ENCODE assay signal across 1 cellular context in genomic region chr18:62485684-62486083, GRCh38.
TF ChIP-seq lines count a peak whose summit lies in the region.

No MANE protein-coding gene starts in this region.

TF ChIP-seq in K562, 482 proteins besides CTCF, POLR2A, EP300 and RAD21 (continued from another document and continues in another):
- no peak for TF ChIP-seq IFI16 (CRISPR knock-in tag; IDR thresholded peaks at IDR 0.05)
- TF ChIP-seq ZNF174 (CRISPR knock-in tag; IDR thresholded peaks at IDR 0.05) = no peak
- TF ChIP-seq ZNF445 (CRISPR knock-in tag; IDR thresholded peaks at IDR 0.05; ENCODE audit: low read depth) = no peak
- TF ChIP-seq, protein P1, sequence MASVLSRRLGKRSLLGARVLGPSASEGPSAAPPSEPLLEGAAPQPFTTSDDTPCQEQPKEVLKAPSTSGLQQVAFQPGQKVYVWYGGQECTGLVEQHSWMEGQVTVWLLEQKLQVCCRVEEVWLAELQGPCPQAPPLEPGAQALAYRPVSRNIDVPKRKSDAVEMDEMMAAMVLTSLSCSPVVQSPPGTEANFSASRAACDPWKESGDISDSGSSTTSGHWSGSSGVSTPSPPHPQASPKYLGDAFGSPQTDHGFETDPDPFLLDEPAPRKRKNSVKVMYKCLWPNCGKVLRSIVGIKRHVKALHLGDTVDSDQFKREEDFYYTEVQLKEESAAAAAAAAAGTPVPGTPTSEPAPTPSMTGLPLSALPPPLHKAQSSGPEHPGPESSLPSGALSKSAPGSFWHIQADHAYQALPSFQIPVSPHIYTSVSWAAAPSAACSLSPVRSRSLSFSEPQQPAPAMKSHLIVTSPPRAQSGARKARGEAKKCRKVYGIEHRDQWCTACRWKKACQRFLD (CRISPR knock-in tag; IDR thresholded peaks at IDR 0.05) = no peak
- TF ChIP-seq TAF1 (IDR thresholded peaks at IDR 0.05; ENCODE audit: control insufficient read depth, extremely low read depth, insufficient read depth, low read length, severe bottlenecking) = no peak
- TF ChIP-seq SETDB1 (IDR thresholded peaks at IDR 0.05; ENCODE audit: low read length) = no peak
- no peak for TF ChIP-seq KLF13 (tag; IDR thresholded peaks at IDR 0.05; ENCODE audit: borderline replicate concordance, low read depth)
- no peak for TF ChIP-seq ZSCAN32 (CRISPR knock-in tag; IDR thresholded peaks at IDR 0.05)
- TF ChIP-seq MEIS2 (IDR thresholded peaks at IDR 0.05; ENCODE audit: partially characterized antibody) = peak; percentile 70
- TF ChIP-seq, protein P2, sequence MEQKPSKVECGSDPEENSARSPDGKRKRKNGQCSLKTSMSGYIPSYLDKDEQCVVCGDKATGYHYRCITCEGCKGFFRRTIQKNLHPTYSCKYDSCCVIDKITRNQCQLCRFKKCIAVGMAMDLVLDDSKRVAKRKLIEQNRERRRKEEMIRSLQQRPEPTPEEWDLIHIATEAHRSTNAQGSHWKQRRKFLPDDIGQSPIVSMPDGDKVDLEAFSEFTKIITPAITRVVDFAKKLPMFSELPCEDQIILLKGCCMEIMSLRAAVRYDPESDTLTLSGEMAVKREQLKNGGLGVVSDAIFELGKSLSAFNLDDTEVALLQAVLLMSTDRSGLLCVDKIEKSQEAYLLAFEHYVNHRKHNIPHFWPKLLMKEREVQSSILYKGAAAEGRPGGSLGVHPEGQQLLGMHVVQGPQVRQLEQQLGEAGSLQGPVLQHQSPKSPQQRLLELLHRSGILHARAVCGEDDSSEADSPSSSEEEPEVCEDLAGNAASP (IDR thresholded peaks at IDR 0.05) = no peak
- no peak for TF ChIP-seq ZNF764 (CRISPR knock-in tag; IDR thresholded peaks at IDR 0.05; ENCODE audit: low read depth)
- TF ChIP-seq HMBOX1 (IDR thresholded peaks at IDR 0.05) = no peak
- no peak for TF ChIP-seq SFPQ (IDR thresholded peaks at IDR 0.05; ENCODE audit: low read depth, low read length)
- TF ChIP-seq CCNT2 (IDR thresholded peaks at IDR 0.05; ENCODE audit: borderline replicate concordance, extremely low read depth, insufficient read length, low read depth, low read length) = no peak
- TF ChIP-seq, protein P3, sequence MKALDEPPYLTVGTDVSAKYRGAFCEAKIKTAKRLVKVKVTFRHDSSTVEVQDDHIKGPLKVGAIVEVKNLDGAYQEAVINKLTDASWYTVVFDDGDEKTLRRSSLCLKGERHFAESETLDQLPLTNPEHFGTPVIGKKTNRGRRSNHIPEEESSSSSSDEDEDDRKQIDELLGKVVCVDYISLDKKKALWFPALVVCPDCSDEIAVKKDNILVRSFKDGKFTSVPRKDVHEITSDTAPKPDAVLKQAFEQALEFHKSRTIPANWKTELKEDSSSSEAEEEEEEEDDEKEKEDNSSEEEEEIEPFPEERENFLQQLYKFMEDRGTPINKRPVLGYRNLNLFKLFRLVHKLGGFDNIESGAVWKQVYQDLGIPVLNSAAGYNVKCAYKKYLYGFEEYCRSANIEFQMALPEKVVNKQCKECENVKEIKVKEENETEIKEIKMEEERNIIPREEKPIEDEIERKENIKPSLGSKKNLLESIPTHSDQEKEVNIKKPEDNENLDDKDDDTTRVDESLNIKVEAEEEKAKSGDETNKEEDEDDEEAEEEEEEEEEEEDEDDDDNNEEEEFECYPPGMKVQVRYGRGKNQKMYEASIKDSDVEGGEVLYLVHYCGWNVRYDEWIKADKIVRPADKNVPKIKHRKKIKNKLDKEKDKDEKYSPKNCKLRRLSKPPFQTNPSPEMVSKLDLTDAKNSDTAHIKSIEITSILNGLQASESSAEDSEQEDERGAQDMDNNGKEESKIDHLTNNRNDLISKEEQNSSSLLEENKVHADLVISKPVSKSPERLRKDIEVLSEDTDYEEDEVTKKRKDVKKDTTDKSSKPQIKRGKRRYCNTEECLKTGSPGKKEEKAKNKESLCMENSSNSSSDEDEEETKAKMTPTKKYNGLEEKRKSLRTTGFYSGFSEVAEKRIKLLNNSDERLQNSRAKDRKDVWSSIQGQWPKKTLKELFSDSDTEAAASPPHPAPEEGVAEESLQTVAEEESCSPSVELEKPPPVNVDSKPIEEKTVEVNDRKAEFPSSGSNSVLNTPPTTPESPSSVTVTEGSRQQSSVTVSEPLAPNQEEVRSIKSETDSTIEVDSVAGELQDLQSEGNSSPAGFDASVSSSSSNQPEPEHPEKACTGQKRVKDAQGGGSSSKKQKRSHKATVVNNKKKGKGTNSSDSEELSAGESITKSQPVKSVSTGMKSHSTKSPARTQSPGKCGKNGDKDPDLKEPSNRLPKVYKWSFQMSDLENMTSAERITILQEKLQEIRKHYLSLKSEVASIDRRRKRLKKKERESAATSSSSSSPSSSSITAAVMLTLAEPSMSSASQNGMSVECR (CRISPR knock-in tag; IDR thresholded peaks at IDR 0.05) = no peak
- TF ChIP-seq FOXO4 (CRISPR knock-in tag; IDR thresholded peaks at IDR 0.05) = no peak
- no peak for TF ChIP-seq ATF7 (IDR thresholded peaks at IDR 0.05)
- TF ChIP-seq, protein P4, sequence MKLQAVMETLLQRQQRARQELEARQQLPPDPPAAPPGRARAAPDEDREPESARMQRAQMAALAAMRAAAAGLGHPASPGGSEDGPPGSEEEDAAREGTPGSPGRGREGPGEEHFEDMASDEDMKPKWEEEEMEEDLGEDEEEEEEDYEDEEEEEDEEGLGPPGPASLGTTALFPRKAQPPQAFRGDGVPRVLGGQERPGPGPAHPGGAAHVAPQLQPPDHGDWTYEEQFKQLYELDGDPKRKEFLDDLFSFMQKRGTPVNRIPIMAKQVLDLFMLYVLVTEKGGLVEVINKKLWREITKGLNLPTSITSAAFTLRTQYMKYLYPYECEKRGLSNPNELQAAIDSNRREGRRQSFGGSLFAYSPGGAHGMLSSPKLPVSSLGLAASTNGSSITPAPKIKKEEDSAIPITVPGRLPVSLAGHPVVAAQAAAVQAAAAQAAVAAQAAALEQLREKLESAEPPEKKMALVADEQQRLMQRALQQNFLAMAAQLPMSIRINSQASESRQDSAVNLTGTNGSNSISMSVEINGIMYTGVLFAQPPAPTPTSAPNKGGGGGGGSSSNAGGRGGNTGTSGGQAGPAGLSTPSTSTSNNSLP (IDR thresholded peaks at IDR 0.05; ENCODE audit: borderline replicate concordance, low read depth, low read length) = no peak
- no peak for TF ChIP-seq KLF1 (tag; IDR thresholded peaks at IDR 0.05)
- no peak for TF ChIP-seq GABPB2 (CRISPR knock-in tag; conservative IDR thresholded peaks at IDR 0.05)
- TF ChIP-seq MTA3 (IDR thresholded peaks at IDR 0.05; ENCODE audit: borderline replicate concordance) = no peak
- TF ChIP-seq BCL6 (CRISPR knock-in tag; IDR thresholded peaks at IDR 0.05) = no peak
- TF ChIP-seq MCM2 (IDR thresholded peaks at IDR 0.05; ENCODE audit: low read depth) = no peak
- no peak for TF ChIP-seq ZNF282 (CRISPR knock-in tag; IDR thresholded peaks at IDR 0.05)
- no peak for TF ChIP-seq PPARD (CRISPR knock-in tag; IDR thresholded peaks at IDR 0.05)
- TF ChIP-seq ZNF253 (CRISPR knock-in tag; conservative IDR thresholded peaks at IDR 0.05) = no peak
- no peak for TF ChIP-seq BCLAF1 (IDR thresholded peaks at IDR 0.05; ENCODE audit: borderline replicate concordance in 1 of 2, control insufficient read depth in 1 of 2, low read depth in 2 of 2, low read length in 1 of 2)
- no peak for TF ChIP-seq OTX1 (CRISPR knock-in tag; IDR thresholded peaks at IDR 0.05)
- TF ChIP-seq, protein P5, sequence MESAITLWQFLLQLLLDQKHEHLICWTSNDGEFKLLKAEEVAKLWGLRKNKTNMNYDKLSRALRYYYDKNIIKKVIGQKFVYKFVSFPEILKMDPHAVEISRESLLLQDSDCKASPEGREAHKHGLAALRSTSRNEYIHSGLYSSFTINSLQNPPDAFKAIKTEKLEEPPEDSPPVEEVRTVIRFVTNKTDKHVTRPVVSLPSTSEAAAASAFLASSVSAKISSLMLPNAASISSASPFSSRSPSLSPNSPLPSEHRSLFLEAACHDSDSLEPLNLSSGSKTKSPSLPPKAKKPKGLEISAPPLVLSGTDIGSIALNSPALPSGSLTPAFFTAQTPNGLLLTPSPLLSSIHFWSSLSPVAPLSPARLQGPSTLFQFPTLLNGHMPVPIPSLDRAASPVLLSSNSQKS (CRISPR knock-in tag; IDR thresholded peaks at IDR 0.05) = no peak
- TF ChIP-seq SMAD1 (IDR thresholded peaks at IDR 0.05; ENCODE audit: low read depth, low read length, partially characterized antibody) = no peak
- TF ChIP-seq MAFG (tag; conservative IDR thresholded peaks at IDR 0.05) = no peak
- no peak for TF ChIP-seq KHSRP (IDR thresholded peaks at IDR 0.05)
- no peak for TF ChIP-seq ZNF280B (CRISPR knock-in tag; IDR thresholded peaks at IDR 0.05)
- no peak for TF ChIP-seq BRF1 (IDR thresholded peaks at IDR 0.05; ENCODE audit: borderline replicate concordance, extremely low read depth, insufficient read length)
- no peak for TF ChIP-seq KAT2B (IDR thresholded peaks at IDR 0.05; ENCODE audit: low read depth, low read length)
- no peak for TF ChIP-seq GTF2E2 (tag; IDR thresholded peaks at IDR 0.05)
- TF ChIP-seq RCOR1 (IDR thresholded peaks at IDR 0.05; ENCODE audit: borderline replicate concordance in 1 of 2, low read depth in 2 of 2, low read length in 2 of 2) = no peak
- TF ChIP-seq NCOA6 (IDR thresholded peaks at IDR 0.05) = no peak
- peak; percentile 32; the same call in 1 of the 2 replicates for TF ChIP-seq NCOA1 (IDR thresholded peaks at IDR 0.05; ENCODE audit: low read depth)
- TF ChIP-seq ARNT (IDR thresholded peaks at IDR 0.05) = no peak
- TF ChIP-seq ZFX (CRISPR knock-in tag; IDR thresholded peaks at IDR 0.05) = no peak
- no peak for TF ChIP-seq ZNF644 (tag; IDR thresholded peaks at IDR 0.05; ENCODE audit: low read depth)
- TF ChIP-seq KDM1A (IDR thresholded peaks at IDR 0.05) = 0 out of 4 replicates have a peak, but pooled peaks of 1 of the 2 experiments have one; percentile 10
- TF ChIP-seq RHOXF2B (CRISPR knock-in tag; conservative IDR thresholded peaks at IDR 0.05) = no peak
- peak; percentile 44; the same call in 1 of the 2 replicates for TF ChIP-seq SOX6 (IDR thresholded peaks at IDR 0.05)
- TF ChIP-seq FOXP1 (CRISPR knock-in tag; IDR thresholded peaks at IDR 0.05) = no peak
- no peak for TF ChIP-seq DIDO1 (tag; IDR thresholded peaks at IDR 0.05; ENCODE audit: low read depth)
- no peak for TF ChIP-seq ZNF75A (CRISPR knock-in tag; IDR thresholded peaks at IDR 0.05)
- no peak for TF ChIP-seq HDAC6 (IDR thresholded peaks at IDR 0.05; ENCODE audit: low read depth, low read length)
- no peak for TF ChIP-seq ASH1L (IDR thresholded peaks at IDR 0.05; ENCODE audit: borderline replicate concordance, low read depth, partially characterized antibody)
- TF ChIP-seq NCOR1 (IDR thresholded peaks at IDR 0.05) = peak; percentile 55
